Comparison of ENCODE assay signal across 12 cellular contexts in genomic region chr5:154157483-154158378, GRCh38. TPM values are rescaled to one million over a fixed set of nuclear protein-coding genes. Genes with fewer than 3 reads are reported as not detected.
DNase-seq lines count a peak whose midpoint lies in the region; FAIRE-seq and TF ChIP-seq lines count a peak whose summit lies in the region.
"Had no signal": no experiment of that assay in that cellular context is flagged by ENCODE, and none has a peak within 500 bp of the region (broad histone marks: within the 10 kb centered on the region; RNA-seq: fewer than 3 reads in every experiment).

No MANE protein-coding gene starts in this region.

- no peak overlapping the region for H2BK120ac ChIP-seq in mesendoderm (ENCODE audit: low read depth, low read length)

- H3K27me3 ChIP-seq in DOHH2 (ENCODE audit: control insufficient read depth, low read length) (peaks cover 19% of the 10 kb centered on the region), bronchial epithelial cell (ENCODE audit: control insufficient read depth, insufficient read depth, low read length) (peaks cover 9% of the 10 kb centered on the region), mesendoderm (ENCODE audit: insufficient read depth, low read length, poor library complexity) (no peaks in the 10 kb centered on the region)

- no peak overlapping the region for H3K4ac ChIP-seq in mesendoderm (ENCODE audit: low read depth, low read length)

- no peak overlapping the region for H3K23ac ChIP-seq in mesendoderm (ENCODE audit: low read length)

- no peak overlapping the region for H3K9ac ChIP-seq in mesendoderm (ENCODE audit: low read length)

- no CpG with 5 or more reads among the region's 6 CpGs for WGBS in mesendoderm (ENCODE audit: extremely low coverage, insufficient coverage, low lambda C conversion rate)

- H3K79me2 ChIP-seq in DOHH2 (ENCODE audit: control insufficient read depth, low read length), result no peaks in the 10 kb centered on the region
- H3K79me2 ChIP-seq in mesendoderm (ENCODE audit: control insufficient read depth, insufficient read depth, low read length), result no peaks in the 10 kb centered on the region

- H3K4me1 ChIP-seq in DOHH2 (ENCODE audit: control insufficient read depth, low read length), result no peaks in the 10 kb centered on the region
- H3K4me1 ChIP-seq in mesendoderm (ENCODE audit: control insufficient read depth, low read depth, low read length), result no peaks in the 10 kb centered on the region

- no peaks in the 10 kb centered on the region for H3K9me3 ChIP-seq in DOHH2 (ENCODE audit: control insufficient read depth, insufficient read depth, low read length)

- H3K18ac ChIP-seq in mesendoderm (ENCODE audit: low read length), result no peak overlapping the region

- no peak for DNase-seq in bronchial epithelial cell (ENCODE audit: low read depth)
- DNase-seq in mesendoderm, result peak; percentile 44
- DNase-seq in frontal cortex (ENCODE audit: low spot score in 2 of 2), result no peak
- no peak for DNase-seq in SKM-1 treated with dmso at 0.1 percent for 144 hours (lab: John Stamatoyannopoulos, UW; ENCODE audit: unreplicated experiment)
- DNase-seq in hippocampal formation (lab: John Stamatoyannopoulos, UW), result no peak
- DNase-seq in activated naive CD4-positive, alpha-beta T cell treated with anti-CD3 and anti-CD28 coated beads, Interleukin-2, amount 50 U/mL, for 16 hours, result no peak
- DNase-seq: caudate nucleus, kidney, NCI-H526 treated with DMSO at 0.1 percent for 48 hours, small intestine had no signal

- H2AK5ac ChIP-seq in mesendoderm (ENCODE audit: low read length), result no peak overlapping the region

- TF ChIP-seq CTCF in DOHH2 (IDR thresholded peaks at IDR 0.05; ENCODE audit: low read depth, low read length, poor library complexity, severe bottlenecking), result peak; percentile 95
- peak; percentile 78 for TF ChIP-seq CTCF in LNCAP (IDR thresholded peaks at IDR 0.05)
- TF ChIP-seq CTCF in bronchial epithelial cell (IDR thresholded peaks at IDR 0.05; ENCODE audit: insufficient read depth, low read length, severe bottlenecking), result peak; percentile 25

- no peak overlapping the region for H3K4me3 ChIP-seq in DOHH2 (ENCODE audit: low read length)
- no peak overlapping the region for H3K4me3 ChIP-seq in bronchial epithelial cell (ENCODE audit: low read depth, low read length)
- H3K4me3 ChIP-seq in mesendoderm (ENCODE audit: low read length), result no peak overlapping the region

- no peak overlapping the region for H2BK15ac ChIP-seq in mesendoderm (replicated peaks; ENCODE audit: low read depth)

- FAIRE-seq in bronchial epithelial cell (lab: Jason Lieb, UNC), result no peak
- no peak for FAIRE-seq in frontal cortex (lab: Jason Lieb, UNC)
- FAIRE-seq: kidney, small intestine had no signal

- H4K20me1 ChIP-seq in DOHH2 (ENCODE audit: control insufficient read depth, insufficient read depth, low read depth, low read length), result no peaks in the 10 kb centered on the region

- no peak overlapping the region for H3K27ac ChIP-seq in DOHH2 (ENCODE audit: low read depth, low read length)
- no peak overlapping the region for H3K27ac ChIP-seq in mesendoderm (ENCODE audit: low read depth, low read length)

- no peak overlapping the region for H3K4me2 ChIP-seq in DOHH2 (ENCODE audit: low read length)
- H3K4me2 ChIP-seq in mesendoderm (ENCODE audit: low read length), result no peak overlapping the region

- no peaks in the 10 kb centered on the region for H3K9me2 ChIP-seq in DOHH2 (replicated peaks; ENCODE audit: control insufficient read depth, low read length)

- H4K5ac ChIP-seq in mesendoderm (ENCODE audit: low read length), result no peak overlapping the region

- no peak overlapping the region for H3K56ac ChIP-seq in mesendoderm (ENCODE audit: low read length)

- H3F3A ChIP-seq in DOHH2 (ENCODE audit: control insufficient read depth, insufficient read depth), result no peaks in the 10 kb centered on the region

- H3K79me1 ChIP-seq in mesendoderm (ENCODE audit: low read length), result no peaks in the 10 kb centered on the region

- no peak overlapping the region for H4K8ac ChIP-seq in mesendoderm (ENCODE audit: low read depth, low read length)

- H3K36me3 ChIP-seq in DOHH2 (ENCODE audit: control insufficient read depth, low read length) (no peaks in the 10 kb centered on the region), bronchial epithelial cell (ENCODE audit: control insufficient read depth, insufficient read depth, low read length) (no peaks in the 10 kb centered on the region), mesendoderm (ENCODE audit: control insufficient read depth, insufficient read depth, low read length) (no peaks in the 10 kb centered on the region)

- H2BK5ac ChIP-seq in mesendoderm (ENCODE audit: low read length), result no peak overlapping the region

RNA-seq across cellular contexts. Expression of gene GALNT10, which starts 32.8 kb away (rescaled TPM):
- total RNA-seq in bronchial epithelial cell (3.9 and 6.5 TPM in 2 replicates), frontal cortex (5.7 TPM)
- 23.1 TPM for polyA plus RNA-seq in mesendoderm (2013, experiment 1 of 2)
- 22.1 TPM for polyA plus RNA-seq in mesendoderm (2013, experiment 2 of 2)

Comparison
In these comparisons a context has a peak if more than half of its experiments do, and no peak if none do; other contexts are left out.
1. CTCF ChIP-seq: peak in every context shown above with its lines; median percentile 95 in DOHH2; 78 in LNCAP; 25 in bronchial epithelial cell.